Comparison of ENCODE assay signal across 1 cellular context in the genomic region with DNA sequence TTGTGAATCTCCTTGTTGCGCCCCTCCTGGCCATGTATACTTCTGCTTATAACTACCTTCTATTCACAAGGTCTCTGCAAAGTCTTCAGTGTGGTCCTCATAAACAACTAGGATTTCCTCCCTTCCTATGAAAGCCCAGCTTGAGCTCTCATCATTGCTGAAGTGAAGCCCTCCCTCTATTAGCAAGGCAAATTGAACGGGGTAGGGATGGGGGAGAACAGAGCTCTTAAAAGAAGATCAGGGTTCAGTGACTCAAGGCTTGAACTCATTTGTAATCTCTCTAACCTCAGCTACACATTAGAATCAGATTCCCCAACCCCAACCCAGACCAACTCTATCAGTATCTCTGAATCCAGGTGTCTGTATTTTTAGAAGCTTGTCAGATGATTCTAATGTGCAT.
TF ChIP-seq lines count a peak whose summit lies in the region.

No MANE protein-coding gene starts in this region.

TF ChIP-seq in K562, 482 proteins besides CTCF, POLR2A, EP300 and RAD21 (continued from another document):
- TF ChIP-seq ATF2 (CRISPR knock-in tag; IDR thresholded peaks at IDR 0.05) (no peak), THAP7 (CRISPR knock-in tag; IDR thresholded peaks at IDR 0.05) (no peak)
